In genomic region chr1:26045712-26046312, GRCh38 we compare ENCODE assay signal across 10 cellular contexts. TPM values are rescaled to one million over a fixed set of nuclear protein-coding genes. Genes with fewer than 3 reads are reported as not detected.
DNase-seq lines count a peak whose midpoint lies in the region; ATAC-seq and TF ChIP-seq lines count a peak whose summit lies in the region.
"Had no signal": no experiment of that assay in that cellular context is flagged by ENCODE, and none has a peak within 500 bp of the region (broad histone marks: within the 10 kb centered on the region; RNA-seq: fewer than 3 reads in every experiment).

SLC30A2 (minus strand) TSS chr1:26046118; CDS start chr1:26045896, 222 bp downstream.

- TF ChIP-seq CTCF in PC-3 (conservative IDR thresholded peaks at IDR 0.05; ENCODE audit: low read depth, low read length) (no peak), glutamatergic neuron (IDR thresholded peaks at IDR 0.05; ENCODE audit: partially characterized antibody, unreplicated experiment) (no peak), osteoblast (IDR thresholded peaks at IDR 0.05; ENCODE audit: extremely low read depth, low read depth, low read length) (no peak)

- ATAC-seq in PC-3 = peak; percentile 15; the same call in 1 of the 2 replicates

- H3K4me1 ChIP-seq in PC-3 (ENCODE audit: insufficient read depth, low read length) (no peaks in the 10 kb centered on the region), osteoblast (ENCODE audit: insufficient read depth, low read length) (no peaks in the 10 kb centered on the region)

- DNase-seq in H7 (peak; percentile 91), PC-3 (no peak), glutamatergic neuron (peak; percentile 46), osteoblast (ENCODE audit: insufficient read length, low spot score, missing footprints) (peak; percentile 81), occipital lobe (lab: John Stamatoyannopoulos, UW) (no peak), amniotic stem cell (lab: John Stamatoyannopoulos, UW) (no peak), hypothalamus (lab: John Stamatoyannopoulos, UW) (no peak)
- DNase-seq: activated naive CD4-positive, alpha-beta T cell treated with anti-CD3 and anti-CD28 coated beads, Interleukin-2, amount 10 ng/mL, durations not matched to agents 7 days and 5 days; NCI-H2171 treated with DMSO at 0.1 percent for 48 hours had no signal

- intact Hi-C loops in PC-3 (cut with micrococcal nuclease) = no loop called here

- peaks cover 69% of the 10 kb centered on the region for H3K27me3 ChIP-seq in H7 (ENCODE audit: control insufficient read depth, insufficient read depth, low read length)
- peaks cover 35% of the 10 kb centered on the region for H3K27me3 ChIP-seq in PC-3 (ENCODE audit: low read length)
- H3K27me3 ChIP-seq in osteoblast (ENCODE audit: insufficient read depth, low read length) = peaks cover 83% of the 10 kb centered on the region

- no TSS peak for BruUV-seq in PC-3 (replicated peaks; lab: Mats Ljungman, UMichigan)

- H3K9me3 Mint-ChIP-seq in glutamatergic neuron (ENCODE audit: unreplicated experiment) = no peaks in the 10 kb centered on the region
- H3K9me3 Mint-ChIP-seq: activated naive CD4-positive, alpha-beta T cell treated with anti-CD3 and anti-CD28 coated beads, Interleukin-2, amount 10 ng/mL, durations not matched to agents 7 days and 5 days had no signal

- H2AFZ ChIP-seq in PC-3 (ENCODE audit: low read length) (peak within 1 kb of the TSS; percentile 53; the same call in 1 of the 2 replicates), osteoblast (ENCODE audit: low read length) (no peak within 1 kb of the TSS)

- H3F3A ChIP-seq in PC-3 (ENCODE audit: low read length, unreplicated experiment) = no peaks in the 10 kb centered on the region

- CTCF ChIA-PET in PC-3 (lab: Charles Lee) = no interaction called here

- no peak within 1 kb of the TSS for H3K9ac ChIP-seq in PC-3 (ENCODE audit: low read length)

- H3K4me3 Mint-ChIP-seq in glutamatergic neuron (ENCODE audit: unreplicated experiment) = peak within 1 kb of the TSS; percentile 60
- H3K4me3 Mint-ChIP-seq: activated naive CD4-positive, alpha-beta T cell treated with anti-CD3 and anti-CD28 coated beads, Interleukin-2, amount 10 ng/mL, durations not matched to agents 7 days and 5 days had no signal

- no peaks in the 10 kb centered on the region for H3K9me3 ChIP-seq in PC-3 (ENCODE audit: low read length)
- no peaks in the 10 kb centered on the region for H3K9me3 ChIP-seq in osteoblast (ENCODE audit: low read depth, low read length)
- H3K9me3 ChIP-seq: prostate gland had no signal

- H3K4me3 ChIP-seq in H7 (ENCODE audit: insufficient read depth, low read depth, low read length) = peak within 1 kb of the TSS; percentile 35
- H3K4me3 ChIP-seq in PC-3 (ENCODE audit: low read length) = peak within 1 kb of the TSS; percentile 30
- H3K4me3 ChIP-seq in osteoblast (ENCODE audit: insufficient read depth, low read length) = no peak within 1 kb of the TSS

- no peak within 1 kb of the TSS for H3K27ac Mint-ChIP-seq in glutamatergic neuron (ENCODE audit: unreplicated experiment)
- H3K27ac Mint-ChIP-seq: activated naive CD4-positive, alpha-beta T cell treated with anti-CD3 and anti-CD28 coated beads, Interleukin-2, amount 10 ng/mL, durations not matched to agents 7 days and 5 days had no signal

- POLR2A ChIA-PET in PC-3 (lab: Charles Lee; ENCODE audit: unreplicated experiment) = no interaction called here

- peaks cover 17% of the 10 kb centered on the region for H3K27me3 Mint-ChIP-seq in glutamatergic neuron (ENCODE audit: unreplicated experiment)

- no peaks in the 10 kb centered on the region for H3K36me3 Mint-ChIP-seq in glutamatergic neuron (ENCODE audit: unreplicated experiment)
- H3K36me3 Mint-ChIP-seq: activated naive CD4-positive, alpha-beta T cell treated with anti-CD3 and anti-CD28 coated beads, Interleukin-2, amount 10 ng/mL, durations not matched to agents 7 days and 5 days had no signal

- H3K79me2 ChIP-seq in PC-3 (ENCODE audit: low read length) (no peaks in the 10 kb centered on the region), osteoblast (ENCODE audit: insufficient read depth, low read length) (no peaks in the 10 kb centered on the region)

- H3K4me1 Mint-ChIP-seq in glutamatergic neuron (ENCODE audit: low read depth, unreplicated experiment) = peaks cover 5% of the 10 kb centered on the region

- H3K27ac ChIP-seq in PC-3 (ENCODE audit: low read length) = no peak within 1 kb of the TSS
- H3K27ac ChIP-seq in osteoblast (ENCODE audit: low read depth, low read length) = no peak within 1 kb of the TSS
- H3K27ac ChIP-seq: prostate gland had no signal

- H3K36me3 ChIP-seq in H7 (replicated peaks; ENCODE audit: control insufficient read depth, insufficient read depth, low read length) = no peaks in the 10 kb centered on the region
- no peaks in the 10 kb centered on the region for H3K36me3 ChIP-seq in PC-3 (ENCODE audit: low read depth, low read length)
- no peaks in the 10 kb centered on the region for H3K36me3 ChIP-seq in osteoblast (ENCODE audit: insufficient read depth, low read length)
- H3K36me3 ChIP-seq: prostate gland had no signal

- H3K4me2 ChIP-seq in PC-3 (ENCODE audit: low read length) (peak within 1 kb of the TSS; percentile 57), osteoblast (ENCODE audit: insufficient read depth, low read length) (no peak within 1 kb of the TSS)

- H4K20me1 ChIP-seq in PC-3 (ENCODE audit: low read length) = no peaks in the 10 kb centered on the region
- no peaks in the 10 kb centered on the region for H4K20me1 ChIP-seq in osteoblast (ENCODE audit: insufficient read depth, low read length)

- H3K9me2 ChIP-seq in PC-3 (replicated peaks; ENCODE audit: low read length) = no peaks in the 10 kb centered on the region

RNA-seq across cellular contexts. Expression of gene SLC30A2, which starts in this region (rescaled TPM):
- 0.17 TPM in 1 of 2 replicates, not detected in the other for total RNA-seq in H7 (2014; rRNA removed; shearing (Covaris generic))
- total RNA-seq in PC-3 (2014; rRNA removed) (0.07 TPM in 1 of 2 replicates, not detected in the other), glutamatergic neuron (ENCODE audit: unreplicated experiment) (not detected), osteoblast (not detected in 2 replicates), occipital lobe (not detected)

Comparison
In these comparisons a context has a peak if more than half of its experiments do, and no peak if none do; other contexts are left out.
1. Peak in DNase-seq and H3K4me3 ChIP-seq in H7; RNA of the gene not detected or under 1 TPM.
2. Peak in ATAC-seq, H3K4me3 ChIP-seq and H3K4me2 ChIP-seq in PC-3; RNA of the gene not detected or under 1 TPM.
3. Peak in DNase-seq in glutamatergic neuron; RNA of the gene not detected or under 1 TPM.
4. Peak in DNase-seq in osteoblast; RNA of the gene not detected or under 1 TPM.